Comparison of ENCODE assay signal across 8 cellular contexts in the genomic region with DNA sequence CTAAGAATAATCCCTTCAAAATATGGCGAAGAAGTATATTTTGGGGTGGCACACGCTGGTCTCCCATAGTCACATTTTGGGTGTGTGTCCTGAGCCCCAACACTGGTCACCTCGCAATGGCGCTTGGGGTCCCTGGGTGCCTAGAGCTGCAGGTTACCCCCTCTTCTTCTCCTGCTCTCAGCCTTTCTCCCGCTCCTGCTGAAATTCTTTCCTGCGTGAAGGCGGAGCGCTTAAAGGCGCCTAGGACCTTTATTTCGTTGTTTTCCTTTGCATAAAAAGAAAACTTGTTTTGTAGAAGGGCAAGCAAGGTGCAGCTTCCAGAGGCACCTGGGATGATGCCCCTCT. TPM values are rescaled to one million over a fixed set of nuclear protein-coding genes. Genes with fewer than 3 reads are reported as not detected.
DNase-seq lines count a peak whose midpoint lies in the region; ATAC-seq and TF ChIP-seq lines count a peak whose summit lies in the region.

No MANE protein-coding gene starts in this region.

- 23 to 28% (median 26%) methylated on average over 10 of the region's 10 CpGs for WGBS in ovary, 3 donors

- no peaks in the 10 kb centered on the region for H3K79me2 ChIP-seq in osteoblast (ENCODE audit: insufficient read depth, low read length)

- peaks cover 63% of the 10 kb centered on the region for H3K4me1 ChIP-seq in CD8-positive, alpha-beta memory T cell (ENCODE audit: insufficient read depth, low read length)
- H3K4me1 ChIP-seq in osteoblast (ENCODE audit: insufficient read depth, low read length): peaks cover 4% of the 10 kb centered on the region
- H3K4me1 ChIP-seq in ovary (ENCODE audit: insufficient read depth): no peaks in the 10 kb centered on the region

- POLR2A ChIA-PET in CD8-positive, alpha-beta memory T cell (lab: Charles Lee): interaction anchor here (1.4 to 7.2 kb wide), 4 partner anchors 22 to 77 kb away, joined by 5 to 161 read pairs (median 52); no protein-coding TSS in a partner anchor

- peak overlapping the region; percentile 91 for H3K4me3 ChIP-seq in CD8-positive, alpha-beta memory T cell (ENCODE audit: low read length)
- peak overlapping the region; percentile 74 for H3K4me3 ChIP-seq in NB4 (ENCODE audit: low read depth, low read length)
- peak overlapping the region; percentile 59 for H3K4me3 ChIP-seq in osteoblast (ENCODE audit: insufficient read depth, low read length)
- H3K4me3 ChIP-seq in ovary: no peak overlapping the region

- H3K27me3 ChIP-seq in CD8-positive, alpha-beta memory T cell (ENCODE audit: insufficient read depth, low read length, poor library complexity, severe bottlenecking): no peaks in the 10 kb centered on the region
- H3K27me3 ChIP-seq in osteoblast (ENCODE audit: insufficient read depth, low read length): peaks cover 27% of the 10 kb centered on the region
- H3K27me3 ChIP-seq in ovary: no peaks in the 10 kb centered on the region

- no peak for ATAC-seq in effector memory CD8-positive, alpha-beta T cell (replicated peaks)
- ATAC-seq in HG03135 (IDR thresholded peaks at IDR 0.05; ENCODE audit: unreplicated experiment): no peak

- H3K27ac ChIP-seq in CD8-positive, alpha-beta memory T cell (ENCODE audit: low read depth, low read length): peak overlapping the region; percentile 69
- H3K27ac ChIP-seq in osteoblast (ENCODE audit: low read depth, low read length): no peak overlapping the region
- H3K27ac ChIP-seq in ovary: no peak overlapping the region

- H3K4me2 ChIP-seq in osteoblast (ENCODE audit: insufficient read depth, low read length): peak overlapping the region; percentile 74

- no peaks in the 10 kb centered on the region for H3K36me3 ChIP-seq in CD8-positive, alpha-beta memory T cell (ENCODE audit: insufficient read depth, low read length)
- H3K36me3 ChIP-seq in osteoblast (ENCODE audit: insufficient read depth, low read length) (no peaks in the 10 kb centered on the region), ovary (no peaks in the 10 kb centered on the region)

- peaks cover 0 to 3% of the 10 kb centered on the region in 2 donors for H3K27me3 Mint-ChIP-seq in CD8-positive, alpha-beta memory T cell
- no peaks in the 10 kb centered on the region for H3K27me3 Mint-ChIP-seq in effector memory CD8-positive, alpha-beta T cell

- TF ChIP-seq CTCF in NB4 (IDR thresholded peaks at IDR 0.05; ENCODE audit: low read depth, low read length) (no peak), osteoblast (IDR thresholded peaks at IDR 0.05; ENCODE audit: extremely low read depth, low read depth, low read length) (no peak), ovary (IDR thresholded peaks at IDR 0.05) (no peak)

- H3K4me1 Mint-ChIP-seq in CD8-positive, alpha-beta memory T cell: peaks cover 50 to 64% (median 53%) of the 10 kb centered on the region in 3 donors
- peaks cover 46 to 49% of the 10 kb centered on the region in 2 donors for H3K4me1 Mint-ChIP-seq in effector memory CD8-positive, alpha-beta T cell (ENCODE audit: low read depth in 2 of 2)

- no peak overlapping the region for H2AFZ ChIP-seq in osteoblast (ENCODE audit: low read length)

- no peak for TF ChIP-seq POLR2A in NB4 (IDR thresholded peaks at IDR 0.05; ENCODE audit: extremely low read depth, insufficient read length)
- TF ChIP-seq POLR2A in ovary (IDR thresholded peaks at IDR 0.05): no peak

- H3K27ac Mint-ChIP-seq in CD8-positive, alpha-beta memory T cell: peak overlapping the region; percentile 85 to 100 (median 96)
- peak overlapping the region; percentile 91 to 98 for H3K27ac Mint-ChIP-seq in effector memory CD8-positive, alpha-beta T cell

- CTCF ChIA-PET in CD8-positive, alpha-beta memory T cell (lab: Charles Lee): interaction anchor here (1.5 to 7.8 kb wide), 4 partner anchors 15 to 36 kb away, joined by 5 to 136 read pairs (median 32); no protein-coding TSS in a partner anchor

- no peak for DNase-seq in CD8-positive, alpha-beta memory T cell
- DNase-seq in NB4 (ENCODE audit: low read depth) (no peak), osteoblast (ENCODE audit: insufficient read length, low spot score, missing footprints) (no peak), NCI-H1930 (lab: John Stamatoyannopoulos, UW) (no peak), ovary (no peak), NCI-H69 (lab: John Stamatoyannopoulos, UW) (no peak)
- no peak for DNase-seq in effector memory CD8-positive, alpha-beta T cell

- H3K9me3 Mint-ChIP-seq in CD8-positive, alpha-beta memory T cell: no peaks in the 10 kb centered on the region
- no peaks in the 10 kb centered on the region for H3K9me3 Mint-ChIP-seq in effector memory CD8-positive, alpha-beta T cell

- no peak for TF ChIP-seq EP300 in ovary (IDR thresholded peaks at IDR 0.05)

- no peaks in the 10 kb centered on the region for H4K20me1 ChIP-seq in osteoblast (ENCODE audit: insufficient read depth, low read length)

- H3K36me3 Mint-ChIP-seq in CD8-positive, alpha-beta memory T cell: peaks cover 0 to 20% (median 0%) of the 10 kb centered on the region in 3 donors
- peaks cover 41% of the 10 kb centered on the region for H3K36me3 Mint-ChIP-seq in effector memory CD8-positive, alpha-beta T cell (ENCODE audit: insufficient read depth)

- H3K9me3 ChIP-seq in CD8-positive, alpha-beta memory T cell (ENCODE audit: low read length): no peaks in the 10 kb centered on the region
- no peaks in the 10 kb centered on the region for H3K9me3 ChIP-seq in osteoblast (ENCODE audit: low read depth, low read length)
- H3K9me3 ChIP-seq in ovary: no peaks in the 10 kb centered on the region

- intact Hi-C loops in ovary (cut with DNase I): no loop called here

- peak overlapping the region; percentile 95 to 100 (median 99) for H3K4me3 Mint-ChIP-seq in CD8-positive, alpha-beta memory T cell
- H3K4me3 Mint-ChIP-seq in effector memory CD8-positive, alpha-beta T cell: peak overlapping the region; percentile 99

RNA-seq across cellular contexts. Expression of a gene that starts 0.3 kb away (rescaled TPM):
- 100 to 1,000 TPM; 157 to 165 TPM for total RNA-seq in CD8-positive, alpha-beta memory T cell
- polyA plus RNA-seq in CD8-positive, alpha-beta memory T cell: 109 TPM
- total RNA-seq in osteoblast: 12.7 and 14.1 TPM in 2 replicates
- total RNA-seq in ovary: 1 to 10 TPM; 4.2 to 9.2 (median 8.3) TPM
- 1 to 10 TPM; 3.7 to 6.7 TPM for polyA plus RNA-seq in ovary

Comparison
In these comparisons a context has a peak if more than half of its experiments do, and no peak if none do; other contexts are left out.
1. RNA of a gene that starts 0.3 kb away (total RNA-seq): 157 to 165 TPM in CD8-positive, alpha-beta memory T cell; 12.7 to 14.1 TPM in osteoblast and 4.2 to 9.2 TPM in ovary; every median in the first group is over 10 times any median in the second.